Comparison of ENCODE assay signal across 10 cellular contexts in genomic region chr10:77844713-77845454, GRCh38.
DNase-seq lines count a peak whose midpoint lies in the region; ATAC-seq and TF ChIP-seq lines count a peak whose summit lies in the region.
"Had no signal": no experiment of that assay in that cellular context is flagged by ENCODE, and none has a peak within 500 bp of the region (broad histone marks: within the 10 kb centered on the region; RNA-seq: fewer than 3 reads in every experiment).

No MANE protein-coding gene starts in this region.

- H3K4me1 ChIP-seq in mucosa of rectum (ENCODE audit: control insufficient read depth in 2 of 2, insufficient read depth in 2 of 2, low read length in 2 of 2): peaks cover 29 to 43% of the 10 kb centered on the region in 2 donors

- H3K27ac ChIP-seq in mucosa of rectum (ENCODE audit: low read depth in 2 of 2, low read length in 2 of 2): peak overlapping the region; percentile 88 to 91

- H3K36me3 ChIP-seq in mucosa of rectum (ENCODE audit: control insufficient read depth in 2 of 2, insufficient read depth in 2 of 2, low read length in 2 of 2): peaks cover 26% of the 10 kb centered on the region in 2 donors

- H3K9me3 Mint-ChIP-seq in IgD-negative memory B cell (no peaks in the 10 kb centered on the region), chondrocyte (ENCODE audit: low read depth) (no peaks in the 10 kb centered on the region)
- H3K9me3 Mint-ChIP-seq: activated CD4-positive, alpha-beta memory T cell treated with anti-CD3 and anti-CD28 coated beads, Interleukin-2, amount 10 ng/mL, durations not matched to agents 7 days and 5 days had no signal

- H3K9ac ChIP-seq in mucosa of rectum (ENCODE audit: low read depth in 1 of 2, low read length in 2 of 2): peak overlapping the region in 1 of 2 donors; percentile 53

- TF ChIP-seq CTCF in chondrocyte (IDR thresholded peaks at IDR 0.05): no peak

- H3K36me3 Mint-ChIP-seq in IgD-negative memory B cell: no peaks in the 10 kb centered on the region
- peaks cover 9% of the 10 kb centered on the region for H3K36me3 Mint-ChIP-seq in chondrocyte (ENCODE audit: low read depth)

- no peak for ATAC-seq in HG02852 (IDR thresholded peaks at IDR 0.05; ENCODE audit: unreplicated experiment)
- no peak for ATAC-seq in HG03520 (IDR thresholded peaks at IDR 0.05; ENCODE audit: unreplicated experiment)

- no peaks in the 10 kb centered on the region for H3K9me3 ChIP-seq in mucosa of rectum (ENCODE audit: control insufficient read depth in 2 of 2, low read length in 2 of 2)

- H3K27me3 Mint-ChIP-seq in IgD-negative memory B cell: no peaks in the 10 kb centered on the region
- no peaks in the 10 kb centered on the region for H3K27me3 Mint-ChIP-seq in chondrocyte (ENCODE audit: low read depth)
- H3K27me3 Mint-ChIP-seq: activated CD4-positive, alpha-beta memory T cell treated with anti-CD3 and anti-CD28 coated beads, Interleukin-2, amount 10 ng/mL, durations not matched to agents 7 days and 5 days had no signal

- H3K4me3 ChIP-seq in mucosa of rectum (ENCODE audit: low read length in 2 of 2): peak overlapping the region in 1 of 2 donors; percentile 31

- H3K27ac Mint-ChIP-seq in IgD-negative memory B cell (peak overlapping the region in 2 of 3 donors; percentile 76 to 82), chondrocyte (ENCODE audit: unreplicated experiment) (peak overlapping the region; percentile 93)
- H3K27ac Mint-ChIP-seq: activated CD4-positive, alpha-beta memory T cell treated with anti-CD3 and anti-CD28 coated beads, Interleukin-2, amount 10 ng/mL, durations not matched to agents 7 days and 5 days had no signal

- H3K27me3 ChIP-seq in mucosa of rectum (ENCODE audit: control insufficient read depth in 2 of 2, insufficient read depth in 2 of 2, low read length in 2 of 2): no peaks in the 10 kb centered on the region

- H3K4me3 Mint-ChIP-seq in IgD-negative memory B cell (no peak overlapping the region), chondrocyte (ENCODE audit: unreplicated experiment) (no peak overlapping the region)
- H3K4me3 Mint-ChIP-seq: activated CD4-positive, alpha-beta memory T cell treated with anti-CD3 and anti-CD28 coated beads, Interleukin-2, amount 10 ng/mL, durations not matched to agents 7 days and 5 days had no signal

- peak; percentile 83 for DNase-seq in AG08396 (ENCODE audit: low spot score)
- no peak for DNase-seq in chondrocyte (ENCODE audit: low spot score)
- no peak for DNase-seq in epidermal melanocyte (ENCODE audit: insufficient read length, low spot score)
- no peak for DNase-seq in T-helper 2 cell
- DNase-seq: activated CD4-positive, alpha-beta memory T cell treated with anti-CD3 and anti-CD28 coated beads, Interleukin-2, amount 10 ng/mL, durations not matched to agents 7 days and 5 days; NCI-H2171 treated with DMSO at 0.1 percent for 48 hours had no signal

- H3K4me1 Mint-ChIP-seq in IgD-negative memory B cell: no peaks in the 10 kb centered on the region
- H3K4me1 Mint-ChIP-seq in chondrocyte (ENCODE audit: low read depth): peaks cover 30% of the 10 kb centered on the region
